ENCODE assay signal across 11 cellular contexts in genomic region chr13:51806571-51806970, GRCh38. TPM values are rescaled to one million over a fixed set of nuclear protein-coding genes. Genes with fewer than 3 reads are reported as not detected.
DNase-seq lines count a peak whose midpoint lies in the region; ATAC-seq and FAIRE-seq lines count a peak whose summit lies in the region.
"Had no signal": no experiment of that assay in that cellular context is flagged by ENCODE, and none has a peak within 500 bp of the region (broad histone marks: within the 10 kb centered on the region; RNA-seq: fewer than 3 reads in every experiment).

No MANE protein-coding gene starts in this region.

- H3K9me3 ChIP-seq in effector memory CD4-positive, alpha-beta T cell (ENCODE audit: control insufficient read depth, low read length), result no peaks in the 10 kb centered on the region
- no peaks in the 10 kb centered on the region for H3K9me3 ChIP-seq in small intestine (ENCODE audit: control insufficient read depth, low read depth)

- H3K4me3 ChIP-seq in effector memory CD4-positive, alpha-beta T cell (ENCODE audit: insufficient read depth, low read depth, low read length, poor library complexity, severe bottlenecking), result no peak overlapping the region
- no peak overlapping the region for H3K4me3 ChIP-seq in small intestine (ENCODE audit: low read depth in 1 of 2, low read length in 2 of 2)

- peak overlapping the region; percentile 99 for H3K27ac ChIP-seq in effector memory CD4-positive, alpha-beta T cell (ENCODE audit: insufficient read depth, low read length, poor library complexity, severe bottlenecking)
- H3K27ac ChIP-seq in small intestine (ENCODE audit: low read depth in 1 of 2, low read length in 1 of 2), result no peak overlapping the region

- intact Hi-C loops in cardiac septum (cut with DNase I) (no loop called here), Right ventricle myocardium inferior (cut with DNase I) (loop anchor here (10.0 kb wide), 1 partner anchor 522 kb away; no protein-coding TSS in a partner anchor)

- H3K4me1 ChIP-seq in effector memory CD4-positive, alpha-beta T cell (ENCODE audit: control insufficient read depth, insufficient read depth, low read length, poor library complexity, severe bottlenecking), result peaks cover 39% of the 10 kb centered on the region
- peaks cover 7 to 8% of the 10 kb centered on the region in 2 donors for H3K4me1 ChIP-seq in small intestine (ENCODE audit: control insufficient read depth in 2 of 2, insufficient read depth in 1 of 2, low read depth in 1 of 2, low read length in 1 of 2)

- peaks cover 9% of the 10 kb centered on the region for H3K36me3 ChIP-seq in effector memory CD4-positive, alpha-beta T cell (ENCODE audit: control insufficient read depth, insufficient read depth, low read length)
- H3K36me3 ChIP-seq in small intestine (ENCODE audit: control insufficient read depth in 2 of 2, insufficient read depth in 2 of 2, low read length in 2 of 2), result no peaks in the 10 kb centered on the region

- no peak for FAIRE-seq in small intestine (lab: Jason Lieb, UNC)

- no peaks in the 10 kb centered on the region for H3K27me3 ChIP-seq in effector memory CD4-positive, alpha-beta T cell (replicated peaks; ENCODE audit: control insufficient read depth, insufficient read depth, low read length, poor library complexity, severe bottlenecking)
- no peaks in the 10 kb centered on the region for H3K27me3 ChIP-seq in small intestine (ENCODE audit: control insufficient read depth in 2 of 2, insufficient read depth in 2 of 2, low read length in 2 of 2)

- no peak for ATAC-seq in Right ventricle myocardium inferior
- no peak for ATAC-seq in GM18861 (IDR thresholded peaks at IDR 0.05; ENCODE audit: unreplicated experiment)

- peak; percentile 19 for DNase-seq in cardiac septum (ENCODE audit: low spot score)
- no peak for DNase-seq in Right ventricle myocardium inferior (ENCODE audit: missing footprints)
- peak; percentile 25 for DNase-seq in NCI-H2196 treated with DMSO at 0.1 percent for 48 hours (lab: John Stamatoyannopoulos, UW; ENCODE audit: unreplicated experiment)
- DNase-seq in effector memory CD4-positive, alpha-beta T cell, result no peak
- peak; percentile 41 for DNase-seq in small intestine
- no peak for DNase-seq in activated gamma-delta T cell (lab: John Stamatoyannopoulos, UW)
- DNase-seq in effector CD8-positive, alpha-beta T cell (lab: John Stamatoyannopoulos, UW), result no peak
- DNase-seq: activated naive CD4-positive, alpha-beta T cell treated with Interleukin-2 at 50 U/mL for 16 hours; foreskin melanocyte had no signal

- WGBS in small intestine, 3 donors, result 49 to 54% (median 53%) methylated on average over 2 of the region's 2 CpGs

RNA-seq across cellular contexts. Expression of gene DHRS12, which starts 2.6 kb away (rescaled TPM):
- total RNA-seq in cardiac septum, result 9.8 TPM
- 10.2 TPM for total RNA-seq in Right ventricle myocardium inferior
- 10 to 100 TPM in 2 of 3 donors, 1 to 10 TPM in 1; 9.3 to 26.4 (median 14.6) TPM for polyA plus RNA-seq in small intestine

RNA-seq across cellular contexts. Expression of gene TMEM272, which starts 38.4 kb away (rescaled TPM):
- total RNA-seq in cardiac septum (1.7 TPM), Right ventricle myocardium inferior (0.49 TPM)
- polyA plus RNA-seq in small intestine, result under 1 TPM in 2 of 3 donors, not detected in 1; 0.04 to 0.54 TPM

RNA-seq across cellular contexts. Expression of gene CCDC70, which starts 55.2 kb away (rescaled TPM):
- total RNA-seq in cardiac septum, result not detected
- not detected for total RNA-seq in Right ventricle myocardium inferior
- not detected for polyA plus RNA-seq in small intestine
- total RNA-seq: T-helper 1 cell treated with Interleukin-12 subunit alpha and Interleukin-12 subunit beta and Interleukin-4 antibody, amounts not matched to agents 30 ng/mL and 1 ng/mL, for 36 hours had no signal

Comparison
In these comparisons a context has a peak if more than half of its experiments do, and no peak if none do; other contexts are left out.
1. DNase-seq: peak in cardiac septum (single experiment), NCI-H2196 treated with DMSO at 0.1 percent for 48 hours (single experiment) and small intestine (single experiment); none in Right ventricle myocardium inferior (single experiment), effector memory CD4-positive, alpha-beta T cell (0 of 3), activated gamma-delta T cell (single experiment) and effector CD8-positive, alpha-beta T cell (single experiment).